9 cellular contexts compared by ENCODE assay signal in the genomic region with DNA sequence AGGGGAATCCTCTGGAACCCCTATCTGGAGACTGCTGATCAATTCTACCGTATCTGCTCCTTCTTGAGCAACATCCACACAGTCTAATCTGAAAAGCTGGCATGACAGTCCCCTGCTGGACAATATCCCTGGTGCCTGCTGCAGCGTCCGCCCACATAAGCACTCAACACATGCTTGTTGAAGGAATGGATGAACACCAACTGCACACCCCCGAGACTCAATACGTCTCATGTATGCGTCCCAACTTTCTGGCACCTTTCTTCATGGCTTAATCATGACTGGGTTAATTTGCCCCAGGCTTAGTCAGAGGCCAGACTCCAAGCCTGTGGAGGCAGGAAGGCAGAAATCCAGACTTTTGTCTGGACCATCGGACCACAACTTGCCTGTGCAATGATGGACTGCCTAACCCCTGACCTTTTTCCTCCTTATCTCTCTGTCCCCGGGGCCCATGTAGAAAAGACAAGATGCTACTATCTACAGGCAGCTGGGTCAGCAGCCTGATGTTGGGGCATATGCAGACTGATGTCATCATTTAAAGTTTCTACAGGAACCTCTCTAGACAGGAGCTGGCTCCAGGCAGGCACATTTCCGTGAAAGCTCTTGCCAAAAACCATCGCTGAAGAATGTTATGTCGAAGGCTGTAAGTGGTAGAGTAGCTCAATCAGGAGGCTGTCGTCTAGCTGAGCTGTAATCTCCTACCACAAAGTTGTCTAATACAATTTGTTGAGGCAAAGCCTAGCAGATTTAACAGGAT.
DNase-seq lines count a peak whose midpoint lies in the region; ATAC-seq, FAIRE-seq and TF ChIP-seq lines count a peak whose summit lies in the region.
"Had no signal": no experiment of that assay in that cellular context is flagged by ENCODE, and none has a peak within 500 bp of the region (broad histone marks: within the 10 kb centered on the region; RNA-seq: fewer than 3 reads in every experiment).

No MANE protein-coding gene starts in this region.

- BruUV-seq in IMR-90 (replicated peaks; lab: Mats Ljungman, UMichigan) (no TSS peak), HepG2 (replicated peaks; lab: Mats Ljungman, UMichigan) (no TSS peak)

- H3K14ac ChIP-seq in IMR-90 (replicated peaks; ENCODE audit: low read depth, low read length): peak overlapping the region; percentile 85

- H2AK9ac ChIP-seq in IMR-90 (replicated peaks; ENCODE audit: low read depth, low read length, poor library complexity): peak overlapping the region; percentile 18

- H3K27ac ChIP-seq in IMR-90 (ENCODE audit: insufficient read depth, low read length): peak overlapping the region; percentile 58
- no peak overlapping the region for H3K27ac ChIP-seq in HepG2 (ENCODE audit: extremely low read length, insufficient read depth, low read length)
- no peak overlapping the region for H3K27ac ChIP-seq in caudate nucleus (ENCODE audit: low read depth, low read length)

- CTCF ChIA-PET in AG04449 (lab: Yijun Ruan, JAX): interaction anchor here (1.5 to 2.0 kb wide), 3 partner anchors 9 to 119 kb away, joined by 4 to 10 read pairs (median 5); no protein-coding TSS in a partner anchor
- CTCF ChIA-PET in IMR-90 (lab: Yijun Ruan, JAX): interaction anchor here (0.6 to 1.5 kb wide), 8 partner anchors 10 to 146 kb away, joined by 3 read pairs; no protein-coding TSS in a partner anchor
- CTCF ChIA-PET in HepG2 (lab: Yijun Ruan, JAX; ENCODE audit: low intra/inter-chr PET ratio, low total read pairs): interaction anchor here (1.7 kb wide), 1 partner anchor 146 kb away, joined by 7 read pairs; no protein-coding TSS in a partner anchor

- in situ Hi-C loops in IMR-90 (cut with MboI; ENCODE audit: low sequenced_read_pairs): no loop called here
- in situ Hi-C loops in HepG2 (cut with HindIII; ENCODE audit: extremely low pct_ligation_motif_present, low pct_unique_long_range_greater_than_20kb): no loop called here

- FAIRE-seq in bronchial epithelial cell (lab: Jason Lieb, UNC) (peak; percentile 58), HepG2 (lab: Jason Lieb, UNC) (no peak)

- peaks cover 12% of the 10 kb centered on the region for H3K9me1 ChIP-seq in IMR-90 (ENCODE audit: insufficient read depth, low read length)

- peak overlapping the region; percentile 92 for H2BK5ac ChIP-seq in IMR-90 (ENCODE audit: low read depth, low read length, poor library complexity, severe bottlenecking)

- H3K9ac ChIP-seq in IMR-90 (ENCODE audit: low read depth, low read length) (peak overlapping the region; percentile 8; the same call in 1 of the 2 replicates), HepG2 (ENCODE audit: insufficient read depth, low read depth, low read length) (no peak overlapping the region)

- 7% methylated on average over 5 of the region's 12 CpGs; no CpG with 5 or more reads in 1 of the 2 experiments for WGBS in IMR-90 (ENCODE audit: extremely low coverage in 2 of 2, insufficient read length in 1 of 2), 2 experiments
- WGBS in HepG2 (ENCODE audit: low lambda C conversion rate): 18% methylated on average over 12 of the region's 12 CpGs

- peaks cover 7% of the 10 kb centered on the region for H4K20me1 ChIP-seq in IMR-90 (ENCODE audit: insufficient read depth, low read length)
- H4K20me1 ChIP-seq in HepG2 (ENCODE audit: insufficient read depth, low read length): no peaks in the 10 kb centered on the region

- no peak for TF ChIP-seq EP300 in HepG2 (IDR thresholded peaks at IDR 0.05; ENCODE audit: low read depth in 2 of 2, low read length in 2 of 2)
- no peak for TF ChIP-seq EP300 in HepG2 (CRISPR knock-in tag; IDR thresholded peaks at IDR 0.05; ENCODE audit: borderline replicate concordance)

- peak; percentile 74 for TF ChIP-seq RAD21 in IMR-90 (IDR thresholded peaks at IDR 0.05; ENCODE audit: low read length)
- peak; percentile 46; the same call in 1 of the 2 replicates for TF ChIP-seq RAD21 in HepG2 (CRISPR knock-in tag; IDR thresholded peaks at IDR 0.05)

- peaks cover 0 to 11% of the 10 kb centered on the region in 2 experiments; a peak in 2 of 4 replicates for H3K79me1 ChIP-seq in IMR-90 (ENCODE audit: low read depth in 1 of 2, low read length in 2 of 2)

- POLR2A ChIA-PET in AG04449 (lab: Yijun Ruan, JAX): interaction anchor here (0.7 to 3.7 kb wide), 14 partner anchors 12 to 146 kb away, joined by 3 to 99 read pairs (median 4); a partner anchor contains a TSS
- POLR2A ChIA-PET in IMR-90 (lab: Charles Lee; ENCODE audit: unreplicated experiment): interaction anchor here (0.6 to 1.4 kb wide), 4 partner anchors 116 to 336 kb away, joined by 3 to 5 read pairs (median 3); no protein-coding TSS in a partner anchor
- POLR2A ChIA-PET in HepG2 (lab: Yijun Ruan, JAX): interaction anchor here (0.5 kb wide), 1 partner anchor 143 kb away, joined by 3 read pairs; no protein-coding TSS in a partner anchor

- H3K79me2 ChIP-seq in HepG2 (ENCODE audit: insufficient read depth, low read length): no peaks in the 10 kb centered on the region

- H3K27me3 ChIP-seq in IMR-90 (ENCODE audit: control insufficient read depth, insufficient read depth, low read length) (no peaks in the 10 kb centered on the region), bronchial epithelial cell (ENCODE audit: control insufficient read depth, insufficient read depth, low read length) (no peaks in the 10 kb centered on the region), HepG2 (ENCODE audit: control insufficient read depth in 1 of 2, insufficient read depth in 2 of 2, low read length in 2 of 2) (no peaks in the 10 kb centered on the region; a peak in 1 of 5 replicates)

- TF ChIP-seq CTCF in AG04449 (IDR thresholded peaks at IDR 0.05; ENCODE audit: insufficient read depth, low read length, missing control alignments) (peak; percentile 44), IMR-90 (conservative IDR thresholded peaks at IDR 0.05; ENCODE audit: low read depth, low read length) (peak; percentile 56), bronchial epithelial cell (IDR thresholded peaks at IDR 0.05; ENCODE audit: insufficient read depth, low read length, severe bottlenecking) (peak; percentile 44), HepG2 (CRISPR knock-in tag; IDR thresholded peaks at IDR 0.05) (peak; percentile 68)

- no peaks in the 10 kb centered on the region for H3K9me3 ChIP-seq in IMR-90 (ENCODE audit: control insufficient read depth, insufficient read depth, low read length)
- H3K9me3 ChIP-seq in HepG2 (ENCODE audit: low read length): no peaks in the 10 kb centered on the region

- ATAC-seq in IMR-90 (ENCODE audit: low read depth) (peak; percentile 64), HepG2 (peak; percentile 94)

- H4K5ac ChIP-seq in IMR-90 (ENCODE audit: low read depth, low read length): peak overlapping the region; percentile 25; the same call in 1 of the 2 replicates

- peak overlapping the region; percentile 61 for H4K91ac ChIP-seq in IMR-90 (ENCODE audit: insufficient read depth, low read depth, low read length)

- H2BK120ac ChIP-seq in IMR-90 (ENCODE audit: low read depth, low read length): peak overlapping the region; percentile 87

- DNase-seq in AG04449 (ENCODE audit: low read depth, low spot score) (peak; percentile 89), IMR-90 (peak; percentile 92), bronchial epithelial cell (ENCODE audit: low read depth) (peak; percentile 98), HepG2 (ENCODE audit: low spot score) (peak; percentile 37), NCI-H510A treated with DMSO at 0.1 percent for 48 hours (lab: John Stamatoyannopoulos, UW) (no peak), caudate nucleus (lab: John Stamatoyannopoulos, UW) (no peak), activated gamma-delta T cell treated with Interleukin-2 at 50 U/mL for 16 hours (no peak), NCI-H2227 treated with DMSO at 0.1 percent for 48 hours (lab: John Stamatoyannopoulos, UW) (no peak)
- DNase-seq: CD4-positive, alpha-beta memory T cell had no signal

- H3K4ac ChIP-seq in IMR-90 (ENCODE audit: low read depth, low read length): peak overlapping the region; percentile 59

- peaks cover 19% of the 10 kb centered on the region for H3K4me1 ChIP-seq in IMR-90 (ENCODE audit: control insufficient read depth, insufficient read depth, low read length)
- H3K4me1 ChIP-seq in HepG2 (ENCODE audit: insufficient read depth, low read length): peaks cover 19% of the 10 kb centered on the region

- no peak for TF ChIP-seq POLR2A in IMR-90 (IDR thresholded peaks at IDR 0.05; ENCODE audit: low read depth, low read length)
- no peak for TF ChIP-seq POLR2A in HepG2 (IDR thresholded peaks at IDR 0.05; ENCODE audit: insufficient read depth in 1 of 2, low read depth in 2 of 2, low read length in 2 of 2)

- peak overlapping the region; percentile 86 for H3K56ac ChIP-seq in IMR-90 (ENCODE audit: extremely low read depth, insufficient read depth, low read length)

- peak overlapping the region; percentile 57 to 77 for H4K8ac ChIP-seq in IMR-90 (ENCODE audit: low read depth in 2 of 2, low read length in 2 of 2)

- dilution Hi-C loops in IMR-90 (cut with HindIII; ENCODE audit: low sequenced_read_pairs, unreplicated experiment): no loop called here

- peak overlapping the region; percentile 65 for H3K18ac ChIP-seq in IMR-90 (ENCODE audit: low read depth, low read length)

- intact Hi-C loops in IMR-90 (cut with micrococcal nuclease) (loop anchor here (1.0 to 5.0 kb wide), 4 partner anchors 32 to 146 kb away; a partner anchor contains a TSS), HepG2 (cut with micrococcal nuclease; ENCODE audit: unreplicated experiment) (loop anchor here (2.0 kb wide), 1 partner anchor 146 kb away; no protein-coding TSS in a partner anchor)

- peak overlapping the region; percentile 53 for H2AFZ ChIP-seq in IMR-90 (replicated peaks; ENCODE audit: low read length, poor library complexity)
- H2AFZ ChIP-seq in HepG2 (ENCODE audit: low read length): peak overlapping the region; percentile 2

- H3K4me3 ChIP-seq in AG04449 (ENCODE audit: low read depth, low read length) (no peak overlapping the region; the same call in 1 of the 2 replicates), IMR-90 (ENCODE audit: insufficient read depth, low read depth, low read length) (no peak overlapping the region), bronchial epithelial cell (ENCODE audit: low read depth, low read length) (no peak overlapping the region), HepG2 (replicated peaks in 1 of 3; ENCODE audit: insufficient read depth in 1 of 3, low read depth in 2 of 3, low read length in 3 of 3) (no peak overlapping the region)

- H2BK20ac ChIP-seq in IMR-90 (ENCODE audit: low read depth, low read length): peak overlapping the region; percentile 81

- H2AK5ac ChIP-seq in IMR-90 (ENCODE audit: low read depth, low read length): peak overlapping the region; percentile 21

- H2BK15ac ChIP-seq in IMR-90 (ENCODE audit: low read depth, low read length): peak overlapping the region; percentile 21

- H3K36me3 ChIP-seq in IMR-90 (ENCODE audit: control insufficient read depth, insufficient read depth, low read length) (no peaks in the 10 kb centered on the region), bronchial epithelial cell (ENCODE audit: control insufficient read depth, insufficient read depth, low read length) (no peaks in the 10 kb centered on the region), HepG2 (replicated peaks in 1 of 2; ENCODE audit: control insufficient read depth in 1 of 2, insufficient read depth in 2 of 2, low read length in 2 of 2) (no peaks in the 10 kb centered on the region)

- H3K23ac ChIP-seq in IMR-90 (ENCODE audit: low read depth, low read length): peak overlapping the region; percentile 82

- H3K4me2 ChIP-seq in IMR-90 (ENCODE audit: low read depth, low read length) (peak overlapping the region; percentile 72; the same call in 1 of the 2 replicates), HepG2 (ENCODE audit: low read depth, low read length) (peak overlapping the region; percentile 50; the same call in 1 of the 2 replicates)

Comparison
In these comparisons a context has a peak if more than half of its experiments do, and no peak if none do; other contexts are left out.
1. DNase-seq: peak in AG04449 (single experiment), IMR-90 (single experiment), bronchial epithelial cell (single experiment) and HepG2 (single experiment); none in NCI-H510A treated with DMSO at 0.1 percent for 48 hours (single experiment), caudate nucleus (0 of 61), activated gamma-delta T cell treated with Interleukin-2 at 50 U/mL for 16 hours (single experiment) and NCI-H2227 treated with DMSO at 0.1 percent for 48 hours (single experiment).
2. Peak in every context shown above with its lines, with median percentiles within 50 percentile points of each other: CTCF ChIP-seq.